ENCODE assay signal across 2 cellular contexts in genomic region chr2:26718949-26719686, GRCh38.
TF ChIP-seq lines count a peak whose summit lies in the region.

No MANE protein-coding gene starts in this region.

TF ChIP-seq in A549, 52 proteins besides CTCF, POLR2A, EP300 and RAD21:
- TF ChIP-seq ZFP36 (IDR thresholded peaks at IDR 0.05; ENCODE audit: borderline replicate concordance, partially characterized antibody) (peak; percentile 97), EHF (CRISPR knock-in tag; IDR thresholded peaks at IDR 0.05) (no peak), HDAC2 (IDR thresholded peaks at IDR 0.05) (peak; percentile 52; the same call in 1 of the 2 replicates), USF2 (IDR thresholded peaks at IDR 0.05) (no peak), EHMT2 (IDR thresholded peaks at IDR 0.05; ENCODE audit: low read depth) (no peak), RNF2 (IDR thresholded peaks at IDR 0.05; ENCODE audit: borderline replicate concordance, low read depth) (no peak), JUNB (IDR thresholded peaks at IDR 0.05) (no peak), MYC (IDR thresholded peaks at IDR 0.05; ENCODE audit: borderline replicate concordance, low read length) (no peak), BHLHE40 (IDR thresholded peaks at IDR 0.05; ENCODE audit: low read depth, low read length) (no peak), SMC3 (IDR thresholded peaks at IDR 0.05) (no peak), ZNF302 (CRISPR knock-in tag; IDR thresholded peaks at IDR 0.05) (no peak)
- TF ChIP-seq, protein P1, sequence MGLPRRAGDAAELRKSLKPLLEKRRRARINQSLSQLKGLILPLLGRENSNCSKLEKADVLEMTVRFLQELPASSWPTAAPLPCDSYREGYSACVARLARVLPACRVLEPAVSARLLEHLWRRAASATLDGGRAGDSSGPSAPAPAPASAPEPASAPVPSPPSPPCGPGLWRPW (IDR thresholded peaks at IDR 0.05) = no peak

TF ChIP-seq in K562, 482 proteins besides CTCF, POLR2A, EP300 and RAD21:
- TF ChIP-seq KDM1A (IDR thresholded peaks at IDR 0.05) (peak; percentile 65 to 83), SMARCA5 (IDR thresholded peaks at IDR 0.05) (peak; percentile 97), TAF1 (IDR thresholded peaks at IDR 0.05; ENCODE audit: control insufficient read depth, extremely low read depth, insufficient read depth, low read length, severe bottlenecking) (no peak), BHLHE40 (IDR thresholded peaks at IDR 0.05; ENCODE audit: low read length) (no peak), GTF3C2 (IDR thresholded peaks at IDR 0.05; ENCODE audit: borderline replicate concordance, extremely low read depth, insufficient read length) (peak; percentile 62), CHD4 (IDR thresholded peaks at IDR 0.05; ENCODE audit: insufficient read depth, insufficient replicate concordance, low read depth, low read length, poor library complexity, severe bottlenecking) (peak; percentile 30), ZFP36 (IDR thresholded peaks at IDR 0.05; ENCODE audit: low read depth, low read length, partially characterized antibody) (peak; percentile 100), ILK (tag; IDR thresholded peaks at IDR 0.05; ENCODE audit: borderline replicate concordance, low read depth) (no peak), BCOR (IDR thresholded peaks at IDR 0.05) (peak; percentile 96), HDAC2 (IDR thresholded peaks at IDR 0.05) (0 out of 2 replicates have a peak, but pooled peaks have one; percentile 22), NFXL1 (CRISPR knock-in tag; IDR thresholded peaks at IDR 0.05) (no peak), RBM25 (IDR thresholded peaks at IDR 0.05; ENCODE audit: low read depth, low read length, severe bottlenecking) (peak; percentile 97), ETV6 (IDR thresholded peaks at IDR 0.05; ENCODE audit: borderline replicate concordance in 1 of 2, low read depth in 2 of 2, low read length in 1 of 2) (no peak), ETV6 (CRISPR knock-in tag; IDR thresholded peaks at IDR 0.05; ENCODE audit: borderline replicate concordance) (no peak), PTBP1 (IDR thresholded peaks at IDR 0.05; ENCODE audit: low read depth, low read length) (peak; percentile 83; the same call in 1 of the 2 replicates), ZNF436 (CRISPR knock-in tag; IDR thresholded peaks at IDR 0.05) (peak; percentile 88)
